In genomic region chr6:12363651-12364381, GRCh38 we compare ENCODE assay signal across 1 cellular context.
TF ChIP-seq lines count a peak whose summit lies in the region.

No MANE protein-coding gene starts in this region.

TF ChIP-seq in HepG2, 621 proteins besides CTCF, POLR2A, EP300 and RAD21 (continued from another document):
- peak; percentile 42; the same call in 1 of the 2 replicates for TF ChIP-seq ARID5B (CRISPR knock-in tag; IDR thresholded peaks at IDR 0.05)
- no peak for TF ChIP-seq THAP9 (CRISPR knock-in tag; IDR thresholded peaks at IDR 0.05; ENCODE audit: borderline replicate concordance)
- TF ChIP-seq ZBTB2 (CRISPR knock-in tag; IDR thresholded peaks at IDR 0.05; ENCODE audit: low read depth): no peak
- TF ChIP-seq ZNF740 (CRISPR knock-in tag; IDR thresholded peaks at IDR 0.05): no peak
- peak; percentile 98 for TF ChIP-seq MAFF (IDR thresholded peaks at IDR 0.05; ENCODE audit: low read depth, low read length)
- TF ChIP-seq ELF4 (CRISPR knock-in tag; IDR thresholded peaks at IDR 0.05; ENCODE audit: borderline replicate concordance): no peak
- TF ChIP-seq HMGA1 (CRISPR knock-in tag; conservative IDR thresholded peaks at IDR 0.05): no peak
- TF ChIP-seq ERF (CRISPR knock-in tag; IDR thresholded peaks at IDR 0.05): peak; percentile 31; the same call in 1 of the 2 replicates
- TF ChIP-seq NFE2L2 (IDR thresholded peaks at IDR 0.05; ENCODE audit: low read length): 0 out of 2 replicates have a peak, but pooled peaks have one; percentile 30
- no peak for TF ChIP-seq MTERF4 (CRISPR knock-in tag; IDR thresholded peaks at IDR 0.05)
- TF ChIP-seq ZNF124 (CRISPR knock-in tag; IDR thresholded peaks at IDR 0.05): no peak
- TF ChIP-seq RFX3 (CRISPR knock-in tag; IDR thresholded peaks at IDR 0.05): no peak
- TF ChIP-seq ZFY (CRISPR knock-in tag; IDR thresholded peaks at IDR 0.05): peak; percentile 46; the same call in 1 of the 2 replicates
- TF ChIP-seq FOSL2 (CRISPR knock-in tag; IDR thresholded peaks at IDR 0.05): no peak
